ENCODE assay signal across 8 cellular contexts in the genomic region with DNA sequence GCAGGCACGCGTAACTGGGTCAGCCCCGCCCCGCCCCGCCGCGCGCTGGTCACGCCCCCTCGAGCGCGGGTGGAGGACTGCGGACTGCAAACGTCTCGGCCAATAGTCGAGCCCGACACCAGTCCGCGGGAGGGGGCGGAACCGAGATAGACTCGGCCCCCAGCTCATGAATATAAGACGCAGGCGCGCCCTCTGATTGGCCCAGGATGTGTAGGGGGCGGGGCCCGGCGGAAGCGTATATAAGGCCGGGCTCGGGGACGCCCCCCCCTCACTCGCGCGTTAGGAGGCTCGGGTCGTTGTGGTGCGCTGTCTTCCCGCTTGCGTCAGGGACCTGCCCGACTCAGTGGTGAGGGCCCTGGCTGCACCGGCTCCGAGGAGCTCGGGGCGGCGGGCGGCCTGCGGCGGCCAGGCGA.
DNase-seq lines count a peak whose midpoint lies in the region; ATAC-seq and TF ChIP-seq lines count a peak whose summit lies in the region.

A gene (plus strand): TSS at position 268 of the 413 bp plus-strand sequence. CDS start 1,602 bp downstream, outside the sequence.

- peaks cover 43% of the 10 kb centered on the region for H3K79me2 ChIP-seq in ACC112 (ENCODE audit: control insufficient read depth, insufficient read depth, low read length, unreplicated experiment)

- H3K4me1 ChIP-seq in ACC112 (ENCODE audit: control insufficient read depth, insufficient read depth, low read length, unreplicated experiment) (peaks cover 50% of the 10 kb centered on the region), iPS-20b (ENCODE audit: insufficient read depth, low read length) (peaks cover 17% of the 10 kb centered on the region)

- peak within 1 kb of the TSS; percentile 97 for H3K9ac ChIP-seq in iPS-20b (ENCODE audit: low read depth, low read length)

- H2AFZ ChIP-seq in ACC112 (ENCODE audit: low read length, unreplicated experiment), result no peak within 1 kb of the TSS

- no peak for TF ChIP-seq CTCF in VCaP (conservative IDR thresholded peaks at IDR 0.05)

- in situ Hi-C loops in T47D (cut with HindIII; ENCODE audit: low pct_unique_long_range_greater_than_20kb, low sequenced_read_pairs), result no loop called here

- H3K36me3 ChIP-seq in ACC112 (ENCODE audit: insufficient read depth, low read length), result peaks cover 27% of the 10 kb centered on the region; the same call in 1 of the 2 replicates
- H3K36me3 ChIP-seq in iPS-20b (ENCODE audit: insufficient read depth, low read depth, low read length), result peaks cover 40% of the 10 kb centered on the region

- no peaks in the 10 kb centered on the region for H3K9me3 ChIP-seq in iPS-20b (ENCODE audit: insufficient read depth, low read depth, low read length)

- DNase-seq in NCI-H2227 (lab: John Stamatoyannopoulos, UW; ENCODE audit: unreplicated experiment) (peak; percentile 97), T47D (ENCODE audit: low read depth in 1 of 2, low spot score in 1 of 2) (peak; percentile 96 to 98)

- H3K27ac ChIP-seq in ACC112 (ENCODE audit: low read depth, low read length) (peak within 1 kb of the TSS; percentile 98), VCaP (peak within 1 kb of the TSS; percentile 98), iPS-20b (ENCODE audit: low read length) (peak within 1 kb of the TSS; percentile 80), skin epidermis (peak within 1 kb of the TSS; percentile 87 to 100 (median 96))

- H3K4me3 ChIP-seq in ACC112 (ENCODE audit: low read depth, low read length), result peak within 1 kb of the TSS; percentile 93
- H3K4me3 ChIP-seq in iPS-20b (ENCODE audit: low read length), result peak within 1 kb of the TSS; percentile 94
- peak within 1 kb of the TSS; percentile 50 to 74 (median 70) for H3K4me3 ChIP-seq in skin epidermis

- ATAC-seq in GM18870 (IDR thresholded peaks at IDR 0.05; ENCODE audit: unreplicated experiment) (peak; percentile 48), HG03135 (IDR thresholded peaks at IDR 0.05; ENCODE audit: unreplicated experiment) (peak; percentile 47)

- H3K27me3 ChIP-seq in ACC112 (ENCODE audit: insufficient read depth, low read length), result no peaks in the 10 kb centered on the region
- H3K27me3 ChIP-seq in iPS-20b (ENCODE audit: insufficient read depth, low read length), result peaks cover 17% of the 10 kb centered on the region

Comparison
In these comparisons a context has a peak if more than half of its experiments do, and no peak if none do; other contexts are left out.
1. Peak in every context shown above with its lines: DNase-seq, ATAC-seq, H3K4me3 ChIP-seq and H3K27ac ChIP-seq.